ENCODE assay signal across 14 cellular contexts in genomic region chr12:26239127-26239500, GRCh38. TPM values are rescaled to one million over a fixed set of nuclear protein-coding genes. Genes with fewer than 3 reads are reported as not detected.
DNase-seq lines count a peak whose midpoint lies in the region; ATAC-seq, FAIRE-seq and TF ChIP-seq lines count a peak whose summit lies in the region.
"Had no signal": no experiment of that assay in that cellular context is flagged by ENCODE, and none has a peak within 500 bp of the region (broad histone marks: within the 10 kb centered on the region; RNA-seq: fewer than 3 reads in every experiment).

No MANE protein-coding gene starts in this region.

- TF ChIP-seq CTCF in A549 (IDR thresholded peaks at IDR 0.05) (no peak), Panc1 (IDR thresholded peaks at IDR 0.05) (no peak), epithelial cell of proximal tubule (conservative IDR thresholded peaks at IDR 0.05; ENCODE audit: low read depth, low read length) (no peak), pancreas (IDR thresholded peaks at IDR 0.05) (no peak), GM10248 (IDR thresholded peaks at IDR 0.05; ENCODE audit: control extremely low read depth, extremely low read depth, low read depth, missing control alignments) (no peak)

- H3K27me3 ChIP-seq in Panc1 (ENCODE audit: control insufficient read depth, insufficient read depth, low read length) (no peaks in the 10 kb centered on the region), pancreas (no peaks in the 10 kb centered on the region)

- H3K27ac ChIP-seq in A549 (peak overlapping the region; percentile 54 to 66; a peak in 5 of 6 replicates), Panc1 (ENCODE audit: low read length) (peak overlapping the region; percentile 34; the same call in 1 of the 2 replicates), pancreas (peak overlapping the region in 2 of 4 donors; percentile 61 to 67)

- no TSS peak for BruUV-seq in Panc1 (replicated peaks; lab: Mats Ljungman, UMichigan)

- POLR2A ChIA-PET in A549 (lab: Yijun Ruan, JAX) (interaction anchor here (1.0 to 1.3 kb wide), 3 partner anchors 35 to 116 kb away, joined by 5 to 6 read pairs (median 5); partner anchors contain the start of gene BHLHE41), Panc1 (lab: Charles Lee) (interaction anchor here (0.5 kb wide), 1 partner anchor 399 kb away, joined by 3 read pairs; no protein-coding TSS in a partner anchor), GM10248 (lab: Yijun Ruan, JAX) (no interaction called here)

- TF ChIP-seq POLR2A in A549 (IDR thresholded peaks at IDR 0.05; ENCODE audit: low read length): no peak

- intact Hi-C loops in Panc1 (cut with micrococcal nuclease; ENCODE audit: unreplicated experiment): no loop called here
- intact Hi-C loops in pancreas (cut with DNase I): no loop called here

- CTCF ChIA-PET in A549 (lab: Yijun Ruan, JAX): interaction anchor here (0.7 to 1.1 kb wide), 3 partner anchors 12 to 763 kb away, joined by 3 read pairs; no protein-coding TSS in a partner anchor
- CTCF ChIA-PET in Panc1 (lab: Charles Lee): interaction anchor here (0.9 kb wide), 1 partner anchor 53 kb away, joined by 4 read pairs; no protein-coding TSS in a partner anchor
- CTCF ChIA-PET in GM10248 (lab: Yijun Ruan, JAX): no interaction called here

- no peak overlapping the region for H3K4me3 ChIP-seq in A549
- H3K4me3 ChIP-seq in Panc1 (ENCODE audit: low read depth in 2 of 2, low read length in 2 of 2): no peak overlapping the region
- H3K4me3 ChIP-seq in epithelial cell of proximal tubule (ENCODE audit: low read depth, low read length): peak overlapping the region; percentile 5
- H3K4me3 ChIP-seq in pancreas: no peak overlapping the region

- no peak for DNase-seq in A549 (ENCODE audit: low read depth in 1 of 2, low spot score in 1 of 2)
- DNase-seq in Panc1 (ENCODE audit: low read depth, low spot score): no peak
- no peak for DNase-seq in epithelial cell of proximal tubule (ENCODE audit: low read depth)
- no peak for DNase-seq in pancreas
- DNase-seq in NCI-H524 (lab: John Stamatoyannopoulos, UW): no peak
- DNase-seq in DMS53 treated with DMSO at 0.1 percent for 48 hours (lab: John Stamatoyannopoulos, UW; ENCODE audit: unreplicated experiment): no peak
- DNase-seq in GM10248 (ENCODE audit: extremely low spot score): no peak
- DNase-seq: activated CD8-positive, alpha-beta memory T cell treated with anti-CD3 and anti-CD28 coated beads, Interleukin-2, amount 50 U/mL, for 4 hours; activated naive CD4-positive, alpha-beta T cell treated with anti-CD3 and anti-CD28 coated beads, Interleukin-2, amount 10 ng/mL, durations not matched to agents 7 days and 5 days; Caco-2; mesendoderm; NCI-H2029 treated with DMSO at 0.1 percent for 48 hours; stimulated activated CD4-positive, alpha-beta T cell treated with anti-CD3 and anti-CD28 coated beads, Interleukin-4, amount 100 ng/mL, for 24 hours had no signal

- H3K4me2 ChIP-seq in A549: peak overlapping the region; percentile 50

- 75% methylated on average over 1 of the region's 1 CpG for WGBS in A549 (ENCODE audit: missing lambda C conversion rate)
- WGBS in pancreas, 2 donors: 82 to 100% methylated on average over 1 of the region's 1 CpG

- H3K9me3 ChIP-seq in A549: no peaks in the 10 kb centered on the region
- H3K9me3 ChIP-seq in Panc1 (ENCODE audit: control insufficient read depth, insufficient read depth, low read depth, low read length): no peaks in the 10 kb centered on the region
- H3K9me3 ChIP-seq in pancreas: no peaks in the 10 kb centered on the region
- H3K9me3 ChIP-seq: Caco-2 had no signal

- no peak for TF ChIP-seq EP300 in A549 (IDR thresholded peaks at IDR 0.05)

- H3K36me3 ChIP-seq in Panc1 (ENCODE audit: control insufficient read depth, insufficient read depth, low read length) (no peaks in the 10 kb centered on the region), pancreas (no peaks in the 10 kb centered on the region)

- TF ChIP-seq RAD21 in A549 (conservative IDR thresholded peaks at IDR 0.05 in 1 of 2, IDR thresholded peaks at IDR 0.05 in 1 of 2): no peak

- FAIRE-seq in A549 (lab: Jason Lieb, UNC): no peak
- no peak for FAIRE-seq in pancreas (lab: Jason Lieb, UNC)

- peaks cover 19% of the 10 kb centered on the region for H3K4me1 ChIP-seq in A549
- H3K4me1 ChIP-seq in Panc1 (ENCODE audit: control insufficient read depth, insufficient read depth, low read length): 0 out of 2 replicates have a peak, but pooled peaks cover 5% of the 10 kb centered on the region
- no peaks in the 10 kb centered on the region for H3K4me1 ChIP-seq in pancreas
- H3K4me1 ChIP-seq: Caco-2 had no signal

- in situ Hi-C loops in Panc1 (cut with HindIII; ENCODE audit: low pct_unique_long_range_greater_than_20kb, low sequenced_read_pairs): no loop called here

- ATAC-seq in A549 (peak; percentile 59 to 75; a peak in 4 of 6 replicates), Panc1 (peak; percentile 54), pancreas (peak in 3 of 4 donors; percentile 23 to 41 (median 29)), GM21717 (IDR thresholded peaks at IDR 0.05; ENCODE audit: unreplicated experiment) (no peak)

TF ChIP-seq in A549, 52 proteins besides CTCF, POLR2A, EP300 and RAD21:
- TF ChIP-seq, protein P1, sequence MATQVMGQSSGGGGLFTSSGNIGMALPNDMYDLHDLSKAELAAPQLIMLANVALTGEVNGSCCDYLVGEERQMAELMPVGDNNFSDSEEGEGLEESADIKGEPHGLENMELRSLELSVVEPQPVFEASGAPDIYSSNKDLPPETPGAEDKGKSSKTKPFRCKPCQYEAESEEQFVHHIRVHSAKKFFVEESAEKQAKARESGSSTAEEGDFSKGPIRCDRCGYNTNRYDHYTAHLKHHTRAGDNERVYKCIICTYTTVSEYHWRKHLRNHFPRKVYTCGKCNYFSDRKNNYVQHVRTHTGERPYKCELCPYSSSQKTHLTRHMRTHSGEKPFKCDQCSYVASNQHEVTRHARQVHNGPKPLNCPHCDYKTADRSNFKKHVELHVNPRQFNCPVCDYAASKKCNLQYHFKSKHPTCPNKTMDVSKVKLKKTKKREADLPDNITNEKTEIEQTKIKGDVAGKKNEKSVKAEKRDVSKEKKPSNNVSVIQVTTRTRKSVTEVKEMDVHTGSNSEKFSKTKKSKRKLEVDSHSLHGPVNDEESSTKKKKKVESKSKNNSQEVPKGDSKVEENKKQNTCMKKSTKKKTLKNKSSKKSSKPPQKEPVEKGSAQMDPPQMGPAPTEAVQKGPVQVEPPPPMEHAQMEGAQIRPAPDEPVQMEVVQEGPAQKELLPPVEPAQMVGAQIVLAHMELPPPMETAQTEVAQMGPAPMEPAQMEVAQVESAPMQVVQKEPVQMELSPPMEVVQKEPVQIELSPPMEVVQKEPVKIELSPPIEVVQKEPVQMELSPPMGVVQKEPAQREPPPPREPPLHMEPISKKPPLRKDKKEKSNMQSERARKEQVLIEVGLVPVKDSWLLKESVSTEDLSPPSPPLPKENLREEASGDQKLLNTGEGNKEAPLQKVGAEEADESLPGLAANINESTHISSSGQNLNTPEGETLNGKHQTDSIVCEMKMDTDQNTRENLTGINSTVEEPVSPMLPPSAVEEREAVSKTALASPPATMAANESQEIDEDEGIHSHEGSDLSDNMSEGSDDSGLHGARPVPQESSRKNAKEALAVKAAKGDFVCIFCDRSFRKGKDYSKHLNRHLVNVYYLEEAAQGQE (IDR thresholded peaks at IDR 0.05): no peak
- no peak for TF ChIP-seq SREBF2 (IDR thresholded peaks at IDR 0.05)
- TF ChIP-seq MYC (IDR thresholded peaks at IDR 0.05; ENCODE audit: borderline replicate concordance, low read length): no peak

RNA-seq across cellular contexts. Expression of gene SSPN, which starts 43.7 kb away (rescaled TPM):
- 2.2 and 2.6 TPM in 2 replicates for polyA plus RNA-seq in A549 (2011; rRNA removed)
- 0.40 and 0.42 TPM in 2 replicates for polyA plus RNA-seq in A549 (2012; cell fraction: cytosol; rRNA removed)
- polyA plus RNA-seq in A549 (2012; cell fraction: nucleus; rRNA removed): 0.15 and 0.37 TPM in 2 replicates
- polyA plus RNA-seq in A549 (2017; fragmentation: RNase III; extraction: RNeasy Plus Mini Kit Qiagen cat#74134 plus additional on column Dnase treatment): 0.85 to 2.0 TPM (median 1.2 TPM) in 3 replicates
- 3.6 and 5.0 TPM in 2 replicates for polyA minus RNA-seq in A549 (2011; rRNA and poly(A)+ RNA removed)
- 23.4 TPM for total RNA-seq in Panc1 (2021; ENCODE audit: unreplicated experiment)
- polyA plus RNA-seq in Panc1 (2012; ENCODE audit: insufficient read length): 16.7 TPM
- total RNA-seq in epithelial cell of proximal tubule: 0.43 and 1.6 TPM in 2 replicates
- 10 to 100 TPM in 1 of 6 donors, 1 to 10 TPM in 5; 3.7 to 11.9 (median 5.8) TPM for total RNA-seq in pancreas
- 1 to 10 TPM in 1 of 2 donors, under 1 TPM in 1; 0.61 to 2.1 TPM for polyA plus RNA-seq in pancreas
